ENCODE assay signal across 15 cellular contexts in the genomic region with DNA sequence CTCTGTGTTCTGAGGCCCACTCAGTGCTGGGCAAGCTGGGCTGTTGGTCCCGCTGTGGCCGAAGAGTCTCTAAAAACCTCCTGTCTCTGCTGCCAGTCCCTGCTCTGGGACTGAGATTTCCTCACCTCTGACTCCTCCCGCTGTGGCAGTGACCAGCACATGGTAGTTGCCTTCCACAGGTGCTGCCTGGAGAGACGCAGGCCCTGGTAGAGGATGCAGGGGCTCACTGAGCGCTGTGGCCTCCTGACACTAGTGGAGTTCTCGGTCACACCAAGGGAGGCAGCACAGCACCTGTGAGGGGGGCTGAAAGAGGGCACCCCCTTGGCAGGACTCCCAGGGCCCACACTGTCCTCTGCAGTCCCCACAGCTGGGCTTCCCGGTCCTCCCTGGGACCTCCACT. TPM values are rescaled to one million over a fixed set of nuclear protein-coding genes. Genes with fewer than 3 reads are reported as not detected.
DNase-seq lines count a peak whose midpoint lies in the region; ATAC-seq, FAIRE-seq and TF ChIP-seq lines count a peak whose summit lies in the region.
"Had no signal": no experiment of that assay in that cellular context is flagged by ENCODE, and none has a peak within 500 bp of the region (broad histone marks: within the 10 kb centered on the region; RNA-seq: fewer than 3 reads in every experiment).

No MANE protein-coding gene starts in this region.

- H2BK20ac ChIP-seq in H1 (ENCODE audit: low read length): no peak overlapping the region

- no peak overlapping the region for H3K14ac ChIP-seq in H1 (ENCODE audit: insufficient read length)
- no peak overlapping the region for H3K14ac ChIP-seq in neuronal stem cell (ENCODE audit: low read length)

- no peak overlapping the region for H3K56ac ChIP-seq in H1 (replicated peaks; ENCODE audit: insufficient read length, low read depth, low read length)

- no peak overlapping the region for H2BK15ac ChIP-seq in H1 (ENCODE audit: low read length)
- H2BK15ac ChIP-seq in neuronal stem cell (ENCODE audit: low read length): no peak overlapping the region

- ATAC-seq in RWPE2 (ENCODE audit: low read depth): no peak
- ATAC-seq in stimulated activated effector memory CD8-positive, alpha-beta T cell treated with anti-CD3 and anti-CD28 coated beads, Interleukin-12 subunit alpha, Interleukin-12 subunit beta, amount 100 ng/mL, for 72 hours: no peak
- ATAC-seq: GM12878 had no signal

- H3K23me2 ChIP-seq in H1 (ENCODE audit: low read depth, low read length): peaks cover 11% of the 10 kb centered on the region

- TF ChIP-seq CTCF in RWPE2 (IDR thresholded peaks at IDR 0.05; ENCODE audit: poor library complexity, severe bottlenecking): no peak
- no peak for TF ChIP-seq CTCF in H1 (IDR thresholded peaks at IDR 0.05; ENCODE audit: control extremely low read depth in 1 of 3, insufficient read depth in 1 of 3, low read depth in 1 of 3, low read length in 3 of 3)

- H2AK5ac ChIP-seq in H1 (ENCODE audit: low read depth, low read length): no peak overlapping the region
- H2AK5ac ChIP-seq in neuronal stem cell (ENCODE audit: low read depth, low read length): peak overlapping the region; percentile 53

- TF ChIP-seq RAD21 in H1 (IDR thresholded peaks at IDR 0.05 in 1 of 2, conservative IDR thresholded peaks at IDR 0.05 in 1 of 2; ENCODE audit: low read depth in 2 of 2, low read length in 2 of 2): no peak

- no peak overlapping the region for H3K4me3 Mint-ChIP-seq in stimulated activated effector memory CD8-positive, alpha-beta T cell treated with anti-CD3 and anti-CD28 coated beads, Interleukin-12 subunit alpha, Interleukin-12 subunit beta, amount 100 ng/mL, for 72 hours
- H3K4me3 Mint-ChIP-seq: B cell had no signal

- H4K8ac ChIP-seq in H1 (ENCODE audit: extremely low read depth, insufficient read depth, low read length) (no peak overlapping the region), neuronal stem cell (ENCODE audit: low read depth, low read length) (no peak overlapping the region)

- H3K27ac ChIP-seq in RWPE2 (ENCODE audit: poor library complexity, severe bottlenecking): peak overlapping the region; percentile 40
- H3K27ac ChIP-seq in H1 (ENCODE audit: low read depth, low read length): no peak overlapping the region
- H3K27ac ChIP-seq in neuronal stem cell (replicated peaks; ENCODE audit: low read length): no peak overlapping the region

- no peak overlapping the region for H3K4ac ChIP-seq in H1 (replicated peaks; ENCODE audit: insufficient read length, low read depth, low read length)
- H3K4ac ChIP-seq in neuronal stem cell (ENCODE audit: low read length): no peak overlapping the region

- H3K4me1 ChIP-seq in RWPE2 (ENCODE audit: insufficient read depth, poor library complexity, severe bottlenecking) (no peaks in the 10 kb centered on the region), H1 (replicated peaks in 1 of 4; ENCODE audit: control insufficient read depth in 3 of 4, insufficient read depth in 4 of 4, low read length in 3 of 4) (peaks cover 0 to 24% (median 17%) of the 10 kb centered on the region in 4 experiments; a peak in 6 of 7 replicates), neuronal stem cell (ENCODE audit: control insufficient read depth in 2 of 2, insufficient read depth in 1 of 2, low read depth in 1 of 2, low read length in 2 of 2) (peaks cover 11 to 17% of the 10 kb centered on the region in 2 donors)

- no peak overlapping the region for H3K9ac ChIP-seq in H1 (replicated peaks in 1 of 4; ENCODE audit: extremely low read depth in 1 of 4, low read depth in 3 of 4, low read length in 3 of 4)
- H3K9ac ChIP-seq in neuronal stem cell (ENCODE audit: low read depth, low read length, poor library complexity): no peak overlapping the region

- H3K27ac Mint-ChIP-seq in stimulated activated effector memory CD8-positive, alpha-beta T cell treated with anti-CD3 and anti-CD28 coated beads, Interleukin-12 subunit alpha, Interleukin-12 subunit beta, amount 100 ng/mL, for 72 hours: no peak overlapping the region
- H3K27ac Mint-ChIP-seq: B cell; CD4-positive, alpha-beta T cell had no signal

- H4K91ac ChIP-seq in H1 (replicated peaks; ENCODE audit: insufficient read length, low read length): no peak overlapping the region
- H4K91ac ChIP-seq in neuronal stem cell (ENCODE audit: low read depth, low read length, poor library complexity): no peak overlapping the region

- H3K4me2 ChIP-seq in H1 (ENCODE audit: insufficient read depth in 1 of 2, low read depth in 2 of 2, low read length in 2 of 2) (no peak overlapping the region), neuronal stem cell (ENCODE audit: insufficient read depth, low read length, poor library complexity, severe bottlenecking) (no peak overlapping the region)

- H3K9me3 ChIP-seq in RWPE2 (ENCODE audit: severe bottlenecking): no peaks in the 10 kb centered on the region
- H3K9me3 ChIP-seq in H1 (ENCODE audit: insufficient read depth in 2 of 2, low read depth in 1 of 2, low read length in 1 of 2): no peaks in the 10 kb centered on the region
- no peaks in the 10 kb centered on the region for H3K9me3 ChIP-seq in neuronal stem cell (replicated peaks in 1 of 2; ENCODE audit: control insufficient read depth in 2 of 2, insufficient read depth in 1 of 2, low read depth in 1 of 2, low read length in 2 of 2)
- H3K9me3 ChIP-seq in MG63: no peaks in the 10 kb centered on the region

- no peak overlapping the region for H2AFZ ChIP-seq in H1 (ENCODE audit: low read length)
- H2AFZ ChIP-seq in neuronal stem cell (ENCODE audit: low read length): no peak overlapping the region
- H2AFZ ChIP-seq: GM23248 had no signal

- H3K36me3 ChIP-seq in RWPE2 (ENCODE audit: low read depth) (peaks cover 3% of the 10 kb centered on the region), H1 (ENCODE audit: control insufficient read depth in 2 of 4, insufficient read depth in 4 of 4, low read length in 3 of 4) (no peaks in the 10 kb centered on the region), neuronal stem cell (replicated peaks in 1 of 2; ENCODE audit: control insufficient read depth in 2 of 2, insufficient read depth in 2 of 2, low read length in 2 of 2) (no peaks in the 10 kb centered on the region), MG63 (peaks cover 6% of the 10 kb centered on the region; the same call in 1 of the 2 replicates)

- H3K9me3 Mint-ChIP-seq in stimulated activated effector memory CD8-positive, alpha-beta T cell treated with anti-CD3 and anti-CD28 coated beads, Interleukin-12 subunit alpha, Interleukin-12 subunit beta, amount 100 ng/mL, for 72 hours: no peaks in the 10 kb centered on the region
- H3K9me3 Mint-ChIP-seq: CD4-positive, alpha-beta T cell had no signal

- H4K5ac ChIP-seq in H1 (ENCODE audit: insufficient read length, low read depth, low read length): no peak overlapping the region

- peaks cover 0 to 1% of the 10 kb centered on the region in 2 experiments for H4K20me1 ChIP-seq in H1 (replicated peaks in 1 of 2; ENCODE audit: control insufficient read depth in 1 of 2, insufficient read depth in 2 of 2, low read length in 2 of 2)

- 82% methylated on average over 7 of the region's 7 CpGs; no CpG with 5 or more reads in 1 of the 2 experiments for WGBS in H1 (ENCODE audit: extremely low coverage in 1 of 2, insufficient coverage in 1 of 2, insufficient read length in 1 of 2, insufficient replicate concordance in 2 of 2, low coverage in 1 of 2, low lambda C conversion rate in 2 of 2, missing lambda C conversion rate in 1 of 2), 2 experiments
- no CpG with 5 or more reads among the region's 7 CpGs for WGBS in neuronal stem cell (ENCODE audit: extremely low coverage in 2 of 2, insufficient read length in 2 of 2, insufficient replicate concordance in 1 of 2), 2 donors

- H3K79me2 ChIP-seq in H1 (ENCODE audit: control insufficient read depth in 1 of 2, insufficient read depth in 2 of 2, low read length in 2 of 2): peaks cover 3 to 8% of the 10 kb centered on the region in 2 experiments; a peak in 3 of 4 replicates

- peaks cover 19% of the 10 kb centered on the region for H3K4me1 Mint-ChIP-seq in stimulated activated effector memory CD8-positive, alpha-beta T cell treated with anti-CD3 and anti-CD28 coated beads, Interleukin-12 subunit alpha, Interleukin-12 subunit beta, amount 100 ng/mL, for 72 hours

- H3K79me1 ChIP-seq in H1 (ENCODE audit: low read depth, low read length): peaks cover 8% of the 10 kb centered on the region
- peaks cover 7% of the 10 kb centered on the region for H3K79me1 ChIP-seq in neuronal stem cell (ENCODE audit: low read depth, low read length)

- CTCF ChIA-PET in H1 (lab: Charles Lee; ENCODE audit: partially characterized antibody): interaction anchor here (1.9 kb wide), 1 partner anchor 14 kb away, joined by 5 read pairs; no protein-coding TSS in a partner anchor

- no peak for TF ChIP-seq POLR2A in H1 (IDR thresholded peaks at IDR 0.05; ENCODE audit: control extremely low read depth in 1 of 2, low read depth in 2 of 2, low read length in 2 of 2)

- no peak overlapping the region for H3K23ac ChIP-seq in H1 (ENCODE audit: insufficient read length)
- no peak overlapping the region for H3K23ac ChIP-seq in neuronal stem cell (ENCODE audit: low read depth, low read length, poor library complexity)

- H2BK12ac ChIP-seq in H1 (ENCODE audit: low read depth, low read length): peak overlapping the region; percentile 39; the same call in 1 of the 2 replicates
- no peak overlapping the region for H2BK12ac ChIP-seq in neuronal stem cell (ENCODE audit: low read length)

- H3K18ac ChIP-seq in H1 (ENCODE audit: extremely low read depth, low read length) (no peak overlapping the region), neuronal stem cell (ENCODE audit: low read length) (no peak overlapping the region)

- H3K36me3 Mint-ChIP-seq in stimulated activated effector memory CD8-positive, alpha-beta T cell treated with anti-CD3 and anti-CD28 coated beads, Interleukin-12 subunit alpha, Interleukin-12 subunit beta, amount 100 ng/mL, for 72 hours: peaks cover 9% of the 10 kb centered on the region

- H3K27me3 ChIP-seq in RWPE2 (ENCODE audit: insufficient read depth, poor library complexity, severe bottlenecking) (no peaks in the 10 kb centered on the region), H1 (replicated peaks in 1 of 4; ENCODE audit: control insufficient read depth in 3 of 4, extremely low read depth in 1 of 4, insufficient read depth in 3 of 4, low read length in 3 of 4) (no peaks in the 10 kb centered on the region), neuronal stem cell (ENCODE audit: control insufficient read depth in 3 of 3, insufficient read depth in 3 of 3, low read depth in 1 of 3, low read length in 3 of 3) (no peaks in the 10 kb centered on the region), MG63 (no peaks in the 10 kb centered on the region)

- DNase-seq in RWPE2 (ENCODE audit: low spot score) (no peak), H1 (ENCODE audit: low read depth in 1 of 2, low spot score in 2 of 2) (no peak), neuronal stem cell (ENCODE audit: low spot score) (no peak), NCI-H2227 treated with DMSO at 0.1 percent for 48 hours (lab: John Stamatoyannopoulos, UW) (no peak), SKM-1 treated with dmso at 0.1 percent for 144 hours (lab: John Stamatoyannopoulos, UW; ENCODE audit: unreplicated experiment) (no peak), MG63 (no peak)
- DNase-seq in stimulated activated effector memory CD8-positive, alpha-beta T cell treated with anti-CD3 and anti-CD28 coated beads, Interleukin-12 subunit alpha, Interleukin-12 subunit beta, amount 100 ng/mL, for 72 hours (ENCODE audit: low spot score in 2 of 2): no peak
- DNase-seq: C1 segment of cervical spinal cord; CD4-positive, alpha-beta T cell; DMS79 had no signal

- no peak for TF ChIP-seq EP300 in H1 (IDR thresholded peaks at IDR 0.05; ENCODE audit: borderline replicate concordance in 1 of 2, low read depth in 2 of 2, low read length in 2 of 2)

- POLR2A ChIA-PET in H1 (lab: Charles Lee; ENCODE audit: partially characterized antibody): no interaction called here

- H3K4me3 ChIP-seq in RWPE2 (ENCODE audit: severe bottlenecking): no peak overlapping the region
- H3K4me3 ChIP-seq in H1 (ENCODE audit: extremely low read depth in 1 of 4, insufficient read depth in 2 of 4, low read depth in 3 of 4, low read length in 4 of 4): no peak overlapping the region
- H3K4me3 ChIP-seq in neuronal stem cell (ENCODE audit: low read length in 2 of 2): no peak overlapping the region
- H3K4me3 ChIP-seq in MG63: no peak overlapping the region
- H3K4me3 ChIP-seq: GM12878, GM23248 had no signal

- H2BK120ac ChIP-seq in H1 (replicated peaks; ENCODE audit: low read depth, low read length) (no peak overlapping the region), neuronal stem cell (ENCODE audit: low read depth, low read length) (peak overlapping the region; percentile 82)

- H2BK5ac ChIP-seq in H1 (ENCODE audit: low read depth, low read length) (no peak overlapping the region; the same call in 1 of the 2 replicates), neuronal stem cell (ENCODE audit: low read length) (no peak overlapping the region)

- no peak for FAIRE-seq in H1 (lab: Jason Lieb, UNC)
- FAIRE-seq: A204.1, GM12878, GM18507 had no signal

RNA-seq across cellular contexts. Expression of gene ASB1, which starts 3.8 kb away (rescaled TPM):
- 32.7 and 36.0 TPM in 2 replicates for total RNA-seq in H1 (2021; fragmentation: NEBNext Ultra II Directional; extraction: Animal tissue kit (Norgen Biotek cat#: 25700))
- polyA plus RNA-seq in H1 (2011; rRNA removed): 24.1 and 34.4 TPM in 2 replicates
- polyA plus RNA-seq in H1 (2011; cell fraction: cytosol; rRNA removed): 30.8 TPM
- polyA plus RNA-seq in H1 (2011; cell fraction: nucleus; rRNA removed): 37.4 TPM
- polyA plus RNA-seq in H1 (2012, experiment 1 of 2): 24.1 to 36.1 TPM (median 28.9 TPM) in 4 replicates
- polyA plus RNA-seq in H1 (2012, experiment 2 of 2): 15.8 TPM
- 17.5 TPM for polyA plus RNA-seq in H1 (2013, experiment 1 of 2)
- polyA plus RNA-seq in H1 (2013, experiment 2 of 2): 18.9 TPM
- polyA minus RNA-seq in H1 (2011; rRNA and poly(A)+ RNA removed): 15.8 and 21.2 TPM in 2 replicates
- polyA minus RNA-seq in H1 (2011; cell fraction: cytosol; rRNA and poly(A)+ RNA removed): 21.2 TPM
- polyA minus RNA-seq in H1 (2011; cell fraction: nucleus; rRNA and poly(A)+ RNA removed): 23.1 TPM
- polyA plus RNA-seq in neuronal stem cell (2013, experiment 1 of 2): 22.8 TPM
- polyA plus RNA-seq in neuronal stem cell (2013, experiment 2 of 2): 20.5 TPM
- 16.0 and 36.1 TPM in 2 replicates for total RNA-seq in MG63 (2014; rRNA removed; shearing (Covaris generic); ENCODE audit: low replicate concordance)
